Comparison of ENCODE assay signal across 8 cellular contexts in the genomic region with DNA sequence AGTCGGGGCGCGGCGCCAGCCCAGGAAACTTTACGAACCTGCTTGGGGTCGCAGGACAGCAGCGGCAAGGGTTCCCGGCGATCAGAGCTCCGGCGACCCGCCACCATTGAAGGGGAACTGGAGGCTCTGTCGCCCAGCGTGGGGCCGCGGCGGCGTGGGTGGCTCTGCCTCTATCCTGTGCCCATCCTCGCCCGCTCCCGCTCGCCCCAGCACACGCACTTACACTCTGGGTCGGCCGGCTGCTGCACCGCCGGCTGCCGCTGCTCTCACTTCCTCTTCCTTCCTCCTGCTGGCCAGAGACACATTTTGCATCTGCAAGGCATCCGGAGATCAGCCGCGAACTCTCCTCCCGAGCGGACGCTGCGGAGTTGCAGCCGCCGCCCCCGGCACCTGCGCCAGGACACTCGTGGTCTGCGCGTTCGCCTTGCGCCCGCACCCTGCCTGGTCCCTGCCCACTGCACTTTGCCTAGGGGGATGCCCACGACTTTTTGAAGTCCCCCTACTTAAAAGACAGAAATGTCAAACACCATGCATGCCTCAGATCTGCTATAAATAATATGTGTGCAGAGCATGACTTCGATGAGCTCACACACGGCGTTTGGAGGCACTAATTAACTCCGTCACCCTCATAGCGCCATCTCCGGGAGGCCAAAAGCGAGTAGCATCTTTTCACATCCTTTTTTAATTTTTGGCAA. TPM values are rescaled to one million over a fixed set of nuclear protein-coding genes. Genes with fewer than 3 reads are reported as not detected.
DNase-seq lines count a peak whose midpoint lies in the region; ATAC-seq and TF ChIP-seq lines count a peak whose summit lies in the region.

A gene with protein sequence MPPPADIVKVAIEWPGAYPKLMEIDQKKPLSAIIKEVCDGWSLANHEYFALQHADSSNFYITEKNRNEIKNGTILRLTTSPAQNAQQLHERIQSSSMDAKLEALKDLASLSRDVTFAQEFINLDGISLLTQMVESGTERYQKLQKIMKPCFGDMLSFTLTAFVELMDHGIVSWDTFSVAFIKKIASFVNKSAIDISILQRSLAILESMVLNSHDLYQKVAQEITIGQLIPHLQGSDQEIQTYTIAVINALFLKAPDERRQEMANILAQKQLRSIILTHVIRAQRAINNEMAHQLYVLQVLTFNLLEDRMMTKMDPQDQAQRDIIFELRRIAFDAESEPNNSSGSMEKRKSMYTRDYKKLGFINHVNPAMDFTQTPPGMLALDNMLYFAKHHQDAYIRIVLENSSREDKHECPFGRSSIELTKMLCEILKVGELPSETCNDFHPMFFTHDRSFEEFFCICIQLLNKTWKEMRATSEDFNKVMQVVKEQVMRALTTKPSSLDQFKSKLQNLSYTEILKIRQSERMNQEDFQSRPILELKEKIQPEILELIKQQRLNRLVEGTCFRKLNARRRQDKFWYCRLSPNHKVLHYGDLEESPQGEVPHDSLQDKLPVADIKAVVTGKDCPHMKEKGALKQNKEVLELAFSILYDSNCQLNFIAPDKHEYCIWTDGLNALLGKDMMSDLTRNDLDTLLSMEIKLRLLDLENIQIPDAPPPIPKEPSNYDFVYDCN (minus strand): TSS at position 228 of the 695 bp plus-strand sequence. CDS start 106,174 bp downstream, outside the sequence.

- H3K4me3 ChIP-seq in endodermal cell (ENCODE audit: low read length) (peak within 1 kb of the TSS; percentile 89), mesodermal cell (ENCODE audit: extremely low read depth, insufficient read depth, low read length, poor library complexity, severe bottlenecking) (peak within 1 kb of the TSS; percentile 73)

- H3K27me3 Mint-ChIP-seq in endodermal cell (ENCODE audit: insufficient read depth) = peaks cover 3% of the 10 kb centered on the region

- H3K9me3 ChIP-seq in endodermal cell (ENCODE audit: control insufficient read depth, low read length) = no peaks in the 10 kb centered on the region
- no peaks in the 10 kb centered on the region for H3K9me3 ChIP-seq in mesodermal cell (ENCODE audit: control insufficient read depth, low read length)

- no peaks in the 10 kb centered on the region for H3K9me3 Mint-ChIP-seq in endodermal cell

- H3K4me1 Mint-ChIP-seq in endodermal cell = peaks cover 42% of the 10 kb centered on the region

- DNase-seq in NK-92 treated with Interleukin-12 subunit alpha and Interleukin-12 subunit beta, amount 100 ng/mL, for 24 hours (lab: John Stamatoyannopoulos, UW) = peak; percentile 45
- DNase-seq in NK-92 (lab: John Stamatoyannopoulos, UW; ENCODE audit: unreplicated experiment) (no peak), NCI-H69 (lab: John Stamatoyannopoulos, UW) (peak; percentile 77), endodermal cell (peak; percentile 93)
- DNase-seq in activated CD8-positive, alpha-beta memory T cell treated with anti-CD3 and anti-CD28 coated beads for 4 hours (ENCODE audit: low read depth in 2 of 2) = peak; percentile 39 to 44
- peak; percentile 25 for DNase-seq in stimulated activated CD8-positive, alpha-beta memory T cell treated with anti-CD3 and anti-CD28 coated beads, Interleukin-15, amount 100 ng/mL, for 24 hours (ENCODE audit: low read depth)

- H3K27ac Mint-ChIP-seq in endodermal cell = peak within 1 kb of the TSS; percentile 87

- no peaks in the 10 kb centered on the region for H3K27me3 ChIP-seq in endodermal cell (ENCODE audit: control insufficient read depth, insufficient read depth, low read length, poor library complexity, severe bottlenecking)

- 0 to 1% methylated on average over 5 to 53 of the region's 53 CpGs for WGBS in endodermal cell (ENCODE audit: insufficient coverage in 1 of 2, insufficient read length in 1 of 2), 2 experiments
- 0% methylated on average over 22 to 39 of the region's 53 CpGs for WGBS in mesodermal cell (ENCODE audit: insufficient coverage in 2 of 2), 2 experiments

- peaks cover 17% of the 10 kb centered on the region for H3K36me3 Mint-ChIP-seq in endodermal cell (ENCODE audit: low read depth)

- peak within 1 kb of the TSS; percentile 91 for H3K4me3 Mint-ChIP-seq in endodermal cell

- TF ChIP-seq CTCF in endodermal cell (conservative IDR thresholded peaks at IDR 0.05) = peak; percentile 72

- peaks cover 11% of the 10 kb centered on the region for H3K36me3 ChIP-seq in endodermal cell (ENCODE audit: control insufficient read depth, insufficient read depth, low read length)
- no peaks in the 10 kb centered on the region for H3K36me3 ChIP-seq in mesodermal cell (ENCODE audit: control insufficient read depth, insufficient read depth, low read length)

- peak within 1 kb of the TSS; percentile 53 for H3K9ac ChIP-seq in endodermal cell (ENCODE audit: extremely low read depth, low read length, poor library complexity, severe bottlenecking)

- H3K27ac ChIP-seq in endodermal cell (ENCODE audit: low read depth, low read length) (no peak within 1 kb of the TSS), mesodermal cell (ENCODE audit: low read depth, low read length, severe bottlenecking) (peak within 1 kb of the TSS; percentile 43)

- H3K4me1 ChIP-seq in endodermal cell (ENCODE audit: control insufficient read depth, insufficient read depth, low read length) (peaks cover 4% of the 10 kb centered on the region), mesodermal cell (ENCODE audit: control insufficient read depth, insufficient read depth, low read length, poor library complexity, severe bottlenecking) (peaks cover 14% of the 10 kb centered on the region)

- peak; percentile 92 for ATAC-seq in HG03066 (IDR thresholded peaks at IDR 0.05; ENCODE audit: low read depth, unreplicated experiment)

RNA-seq across cellular contexts. Expression of the gene that starts here (rescaled TPM):
- total RNA-seq in endodermal cell = 100 to 1,000 TPM; 120 to 131 TPM
- polyA plus RNA-seq in endodermal cell (2013, experiment 1 of 2) = 16.6 TPM
- 21.5 TPM for polyA plus RNA-seq in endodermal cell (2013, experiment 2 of 2)
- polyA plus RNA-seq in mesodermal cell (2013, experiment 1 of 2) = 20.7 TPM
- 15.4 TPM for polyA plus RNA-seq in mesodermal cell (2013, experiment 2 of 2)
